22 cellular contexts compared by ENCODE assay signal in the genomic region with DNA sequence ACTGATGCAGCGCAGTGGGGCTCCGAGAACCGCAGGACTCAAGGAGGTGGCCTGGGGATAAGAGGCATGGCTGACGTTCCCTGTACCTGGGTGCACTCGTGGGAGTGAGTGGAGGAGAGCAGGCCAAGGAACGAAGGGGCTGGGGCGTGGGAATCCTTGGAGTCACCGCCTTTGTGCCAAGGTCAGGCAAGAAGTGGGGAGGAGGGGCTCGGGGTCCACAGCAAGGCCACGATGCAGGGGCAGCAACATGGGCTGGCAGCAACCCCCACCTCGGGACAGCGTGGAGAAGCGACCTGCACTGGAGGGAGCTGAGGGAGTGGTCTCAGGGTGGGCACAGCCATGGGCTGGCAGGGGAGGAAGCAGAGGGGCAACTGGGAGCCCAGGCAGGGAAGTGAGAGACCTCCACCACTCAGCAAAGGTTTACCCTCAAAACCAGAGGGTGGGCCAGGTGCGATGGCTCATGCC. TPM values are rescaled to one million over a fixed set of nuclear protein-coding genes. Genes with fewer than 3 reads are reported as not detected.
DNase-seq lines count a peak whose midpoint lies in the region; ATAC-seq and TF ChIP-seq lines count a peak whose summit lies in the region.
"Had no signal": no experiment of that assay in that cellular context is flagged by ENCODE, and none has a peak within 500 bp of the region (broad histone marks: within the 10 kb centered on the region; RNA-seq: fewer than 3 reads in every experiment).

No MANE protein-coding gene starts in this region.

- no peaks in the 10 kb centered on the region for H3K9me2 ChIP-seq in PC-3 (replicated peaks; ENCODE audit: low read length)

- H3K9ac ChIP-seq in BLaER1, result peak overlapping the region; percentile 51; the same call in 1 of the 2 replicates
- no peak overlapping the region for H3K9ac ChIP-seq in PC-3 (ENCODE audit: low read length)
- H3K9ac ChIP-seq: KMS-11 had no signal

- H4K20me1 ChIP-seq in BLaER1 (peaks cover 38% of the 10 kb centered on the region), PC-3 (ENCODE audit: low read length) (no peaks in the 10 kb centered on the region), osteoblast (ENCODE audit: insufficient read depth, low read length) (no peaks in the 10 kb centered on the region)

- POLR2A ChIA-PET in PC-3 (lab: Charles Lee; ENCODE audit: unreplicated experiment), result no interaction called here

- DNase-seq in activated T-cell treated with anti-CD3 and anti-CD28 coated beads, Interleukin-2, amount 50 U/mL, for 48 hours, result peak; percentile 29 to 31
- DNase-seq in activated T-cell treated with anti-CD3 and anti-CD28 coated beads, Interleukin-2, amount 50 U/mL, for 1 hour, result no peak
- DNase-seq in PC-3 (no peak), osteoblast (ENCODE audit: insufficient read length, low spot score, missing footprints) (peak; percentile 26), midbrain (lab: John Stamatoyannopoulos, UW) (no peak), NCI-H82 treated with DMSO at 0.1 percent for 48 hours (lab: John Stamatoyannopoulos, UW; ENCODE audit: unreplicated experiment) (no peak)
- DNase-seq: activated gamma-delta T cell; AML-193; amniotic stem cell; brain microvascular endothelial cell; CD8-positive, alpha-beta T cell; EL; NCI-H1417 treated with DMSO at 0.1 percent for 48 hours; occipital lobe; Right ventricle myocardium superior; testis had no signal

- no peak overlapping the region for H2AFZ ChIP-seq in PC-3 (ENCODE audit: low read length)
- no peak overlapping the region for H2AFZ ChIP-seq in osteoblast (ENCODE audit: low read length)

- H3K4me2 ChIP-seq in BLaER1, result peak overlapping the region; percentile 78
- 0 out of 2 replicates have a peak overlapping the region, but pooled peaks have one; percentile 21 for H3K4me2 ChIP-seq in PC-3 (ENCODE audit: low read length)
- no peak overlapping the region for H3K4me2 ChIP-seq in osteoblast (ENCODE audit: insufficient read depth, low read length)
- H3K4me2 ChIP-seq: KMS-11 had no signal

- no peaks in the 10 kb centered on the region for H3F3A ChIP-seq in PC-3 (ENCODE audit: low read length, unreplicated experiment)

- H3K4me3 ChIP-seq in BLaER1 (no peak overlapping the region), PC-3 (ENCODE audit: low read length) (no peak overlapping the region), osteoblast (ENCODE audit: insufficient read depth, low read length) (no peak overlapping the region)
- H3K4me3 ChIP-seq: gastroesophageal sphincter, testis had no signal

- H3K36me3 ChIP-seq in BLaER1 (peaks cover 24% of the 10 kb centered on the region), PC-3 (ENCODE audit: low read depth, low read length) (no peaks in the 10 kb centered on the region), osteoblast (ENCODE audit: insufficient read depth, low read length) (peaks cover 5% of the 10 kb centered on the region)

- H3K9me3 ChIP-seq in BLaER1 (no peaks in the 10 kb centered on the region), PC-3 (ENCODE audit: low read length) (no peaks in the 10 kb centered on the region), osteoblast (ENCODE audit: low read depth, low read length) (no peaks in the 10 kb centered on the region)
- H3K9me3 ChIP-seq: gastroesophageal sphincter, testis had no signal

- no peaks in the 10 kb centered on the region for H3K27me3 ChIP-seq in BLaER1
- no peaks in the 10 kb centered on the region for H3K27me3 ChIP-seq in PC-3 (ENCODE audit: low read length)
- no peaks in the 10 kb centered on the region for H3K27me3 ChIP-seq in osteoblast (ENCODE audit: insufficient read depth, low read length)
- H3K27me3 ChIP-seq: brain microvascular endothelial cell, gastroesophageal sphincter, testis had no signal

- no peaks in the 10 kb centered on the region for H3K79me2 ChIP-seq in PC-3 (ENCODE audit: low read length)
- no peaks in the 10 kb centered on the region for H3K79me2 ChIP-seq in osteoblast (ENCODE audit: insufficient read depth, low read length)

- CTCF ChIA-PET in PC-3 (lab: Charles Lee), result interaction anchor here (0.6 kb wide), 1 partner anchor 272 kb away, joined by 3 read pairs; no protein-coding TSS in a partner anchor

- no peak for ATAC-seq in PC-3
- no peak for ATAC-seq in GM19351 (IDR thresholded peaks at IDR 0.05; ENCODE audit: unreplicated experiment)

- H3K4me1 ChIP-seq in BLaER1, result peaks cover 68% of the 10 kb centered on the region
- peaks cover 27% of the 10 kb centered on the region for H3K4me1 ChIP-seq in PC-3 (ENCODE audit: insufficient read depth, low read length)
- H3K4me1 ChIP-seq in osteoblast (ENCODE audit: insufficient read depth, low read length), result peaks cover 11% of the 10 kb centered on the region

- H3K27ac ChIP-seq in BLaER1 (peak overlapping the region; percentile 43; the same call in 1 of the 2 replicates), PC-3 (ENCODE audit: low read length) (no peak overlapping the region), osteoblast (ENCODE audit: low read depth, low read length) (no peak overlapping the region)
- H3K27ac ChIP-seq: brain microvascular endothelial cell, KMS-11, testis had no signal

- TF ChIP-seq CTCF in PC-3 (conservative IDR thresholded peaks at IDR 0.05; ENCODE audit: low read depth, low read length) (no peak), osteoblast (IDR thresholded peaks at IDR 0.05; ENCODE audit: extremely low read depth, low read depth, low read length) (no peak)

- intact Hi-C loops in PC-3 (cut with micrococcal nuclease), result no loop called here

- no TSS peak for BruUV-seq in PC-3 (replicated peaks; lab: Mats Ljungman, UMichigan)

RNA-seq across cellular contexts. Expression of gene ARID5A, which starts 18.6 kb away (rescaled TPM):
- 6.1 and 8.2 TPM in 2 replicates for total RNA-seq in PC-3 (2014; rRNA removed)
- total RNA-seq in osteoblast, result 7.6 and 9.7 TPM in 2 replicates

RNA-seq across cellular contexts. Expression of gene NEURL3, which starts 50.0 kb away (rescaled TPM):
- total RNA-seq in PC-3 (2014; rRNA removed) (0.18 and 0.40 TPM in 2 replicates), osteoblast (0.29 TPM in 1 of 2 replicates, not detected in the other)
- total RNA-seq: A673; CD8-positive, alpha-beta T cell; fibroblast of lung; gastroesophageal sphincter; Right ventricle myocardium superior had no signal

Comparison
In these comparisons a context has a peak if more than half of its experiments do, and no peak if none do; other contexts are left out.
1. DNase-seq: peak in activated T-cell treated with anti-CD3 and anti-CD28 coated beads, Interleukin-2, amount 50 U/mL, for 48 hours (2 of 2) and osteoblast (single experiment); none in activated T-cell treated with anti-CD3 and anti-CD28 coated beads, Interleukin-2, amount 50 U/mL, for 1 hour (single experiment), PC-3 (single experiment), midbrain (single experiment) and NCI-H82 treated with DMSO at 0.1 percent for 48 hours (single experiment).